In the genomic region with DNA sequence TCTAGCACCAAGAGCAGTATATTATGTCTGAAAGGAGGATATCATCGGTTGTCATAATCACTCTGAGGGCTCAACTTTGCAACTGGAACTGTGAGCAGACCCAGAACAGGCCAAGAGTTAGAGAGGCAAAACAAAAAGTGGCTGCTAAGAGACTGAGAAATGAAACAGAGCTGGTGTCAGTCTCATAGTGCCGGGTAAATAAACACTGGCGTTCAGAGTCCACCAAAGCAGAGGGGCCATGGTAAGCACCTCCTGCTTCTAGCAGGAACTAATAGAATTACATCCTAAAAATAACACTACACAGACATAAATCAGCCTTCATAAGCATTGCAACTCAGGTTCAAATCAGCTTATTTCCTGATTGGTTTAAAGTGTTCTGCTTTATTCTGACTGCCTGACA, we compare ENCODE assay signal across 13 cellular contexts. TPM values are rescaled to one million over a fixed set of nuclear protein-coding genes. Genes with fewer than 3 reads are reported as not detected.
DNase-seq lines count a peak whose midpoint lies in the region; ATAC-seq lines count a peak whose summit lies in the region.
"Had no signal": no experiment of that assay in that cellular context is flagged by ENCODE, and none has a peak within 500 bp of the region (broad histone marks: within the 10 kb centered on the region; RNA-seq: fewer than 3 reads in every experiment).

No MANE protein-coding gene starts in this region.

- DNase-seq in left colon (peak; percentile 16 to 49), T-helper 9 cell (no peak), HuH-7.5 (ENCODE audit: low spot score) (no peak), COR-L47 (lab: John Stamatoyannopoulos, UW) (no peak)
- DNase-seq in activated CD4-positive, CD25-positive, alpha-beta regulatory T cell treated with anti-CD3 and anti-CD28 coated beads, Interleukin-2, amount 50 U/mL, for 72 hours: no peak
- DNase-seq: activated B cell treated with CpG ODN at 0.5 μM for 24 hours; activated naive CD8-positive, alpha-beta T cell treated with anti-CD3 and anti-CD28 coated beads, Interleukin-2, amount 10 ng/mL, durations not matched to agents 7 days and 5 days; CD4-positive, CD25-positive, alpha-beta regulatory T cell; effector CD8-positive, alpha-beta T cell; uterus had no signal

- peak; percentile 84 for ATAC-seq in GM18870 (IDR thresholded peaks at IDR 0.05; ENCODE audit: unreplicated experiment)
- peak; percentile 91 for ATAC-seq in GM21825 (IDR thresholded peaks at IDR 0.05; ENCODE audit: unreplicated experiment)
- ATAC-seq in HG03432 (IDR thresholded peaks at IDR 0.05; ENCODE audit: unreplicated experiment): peak; percentile 94
- ATAC-seq in left colon: peak; percentile 91

- intact Hi-C loops in left colon (cut with DNase I, micrococcal nuclease): no loop called here

RNA-seq across cellular contexts. Expression of a gene that starts 10.3 kb away (rescaled TPM):
- total RNA-seq in left colon: under 1 TPM; 0.17 to 0.67 TPM

Comparison
In these comparisons a context has a peak if more than half of its experiments do, and no peak if none do; other contexts are left out.
1. DNase-seq: peak in left colon (2 of 2); none in T-helper 9 cell (single experiment), HuH-7.5 (single experiment), activated CD4-positive, CD25-positive, alpha-beta regulatory T cell treated with anti-CD3 and anti-CD28 coated beads, Interleukin-2, amount 50 U/mL, for 72 hours (single experiment) and COR-L47 (single experiment).
2. Peak in every context shown above with its lines, with median percentiles within 50 percentile points of each other: ATAC-seq.